Comparison of ENCODE assay signal across 19 cellular contexts in the genomic region with DNA sequence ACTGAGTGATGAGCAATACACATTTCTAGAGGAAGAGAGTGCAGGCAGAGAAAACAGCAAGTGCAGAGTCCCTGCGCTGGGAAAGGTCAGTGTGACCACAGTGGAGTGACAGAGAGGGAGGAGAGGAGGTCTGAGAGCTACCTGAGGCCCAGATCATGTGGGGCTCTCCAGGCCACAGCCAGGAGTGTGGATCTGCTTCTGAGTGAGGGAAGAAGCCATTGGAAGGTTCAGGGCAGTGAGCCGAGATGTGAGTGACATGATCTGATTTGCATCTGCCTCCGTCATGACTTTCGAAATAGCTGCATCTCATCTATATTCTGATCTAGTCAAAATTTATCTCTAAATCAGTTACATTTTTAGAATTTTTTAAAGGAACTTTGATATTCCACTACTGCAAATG.
"Had no signal": no experiment of that assay in that cellular context is flagged by ENCODE, and none has a peak within 500 bp of the region (broad histone marks: within the 10 kb centered on the region; RNA-seq: fewer than 3 reads in every experiment).

No MANE protein-coding gene starts in this region.

- H3K27me3 ChIP-seq: ascending aorta, uterus had no signal

- H3K9me3 ChIP-seq: adrenal gland, ascending aorta, tibial nerve, uterus had no signal

- H3K27ac ChIP-seq: adrenal gland, ascending aorta, brain microvascular endothelial cell, tibial nerve, uterus had no signal

- DNase-seq: activated CD4-positive, alpha-beta T cell treated with anti-CD3 and anti-CD28 coated beads for 1 hour; activated CD8-positive, alpha-beta memory T cell treated with anti-CD3 and anti-CD28 coated beads for 24 hours; activated CD8-positive, alpha-beta memory T cell treated with anti-CD3 and anti-CD28 coated beads, Interleukin-2, amount 50 U/mL, for 4 hours; activated naive CD4-positive, alpha-beta T cell; activated T-cell treated with anti-CD3 and anti-CD28 coated beads, Interleukin-2, amount 50 U/mL, for 4 hours; adrenal gland; brain microvascular endothelial cell; effector CD4-positive, alpha-beta T cell; erythroblast; foreskin fibroblast; glutamatergic neuron; hypothalamus; left colon; naive B cell; stimulated activated CD4-positive, alpha-beta T cell treated with anti-CD3 and anti-CD28 coated beads, Interleukin-4, amount 100 ng/mL, for 24 hours; stimulated activated naive CD8-positive, alpha-beta T cell treated with anti-CD3 and anti-CD28 coated beads, Interleukin-15, amount 100 ng/mL, for 72 hours; uterus had no signal

- H3K36me3 ChIP-seq: adrenal gland, ascending aorta, brain microvascular endothelial cell, tibial nerve, uterus had no signal

- H3K4me3 ChIP-seq: adrenal gland, ascending aorta, tibial nerve, uterus had no signal

- H3K4me1 ChIP-seq: adrenal gland, ascending aorta, tibial nerve, uterus had no signal

- ATAC-seq: activated T-cell treated with anti-CD3 and anti-CD28 coated beads, Interleukin-2, amount 50 U/mL, for 4 hours; left colon; stimulated activated naive CD8-positive, alpha-beta T cell treated with anti-CD3 and anti-CD28 coated beads, Interleukin-15, amount 100 ng/mL, for 72 hours had no signal
